Comparison of ENCODE assay signal across 1 cellular context in the genomic region with DNA sequence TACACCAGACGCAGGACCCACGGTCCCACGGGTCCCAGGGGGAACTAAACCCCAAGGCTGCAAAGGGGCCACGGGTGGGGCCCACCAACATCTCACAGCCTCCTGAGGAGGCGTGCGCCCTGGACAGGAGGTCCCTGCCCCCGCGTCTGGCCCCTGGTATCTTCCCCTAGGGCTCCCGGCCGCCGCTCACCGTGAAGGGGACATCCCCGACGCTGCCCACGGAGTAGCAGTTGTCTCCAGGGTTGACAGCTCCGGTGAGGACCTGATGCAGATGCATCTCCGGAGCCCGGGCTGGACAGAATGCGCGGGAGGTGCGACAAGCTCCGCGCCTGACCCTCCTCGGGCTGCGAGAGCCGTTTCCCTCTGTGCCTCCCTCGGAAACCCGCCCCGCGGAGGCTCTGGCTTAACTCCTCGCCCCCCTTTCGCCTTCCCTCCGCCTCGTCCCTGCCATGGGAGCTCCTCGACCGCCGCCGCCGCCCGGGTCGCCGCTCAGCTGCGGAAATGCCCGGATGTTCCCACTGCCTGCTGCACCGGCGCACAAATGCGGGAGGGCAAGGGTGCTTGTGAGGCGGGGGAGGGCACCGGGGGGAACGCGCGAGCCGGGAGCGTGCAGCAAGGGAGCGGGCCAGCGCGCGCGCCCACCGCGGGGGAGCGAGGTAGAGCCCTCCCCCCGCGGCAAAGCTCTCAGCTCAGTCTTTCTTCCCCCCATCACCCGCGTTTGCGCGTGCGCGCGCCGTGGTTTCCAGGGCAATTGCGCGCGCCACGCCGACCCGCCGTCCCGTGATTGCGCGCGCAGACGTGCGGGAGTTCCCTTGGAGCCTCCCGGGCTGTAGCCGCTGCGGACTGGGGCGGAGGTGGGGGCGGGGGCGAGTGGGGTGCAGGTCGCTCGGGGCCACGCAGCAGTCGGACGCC.
TF ChIP-seq lines count a peak whose summit lies in the region.

A gene with protein sequence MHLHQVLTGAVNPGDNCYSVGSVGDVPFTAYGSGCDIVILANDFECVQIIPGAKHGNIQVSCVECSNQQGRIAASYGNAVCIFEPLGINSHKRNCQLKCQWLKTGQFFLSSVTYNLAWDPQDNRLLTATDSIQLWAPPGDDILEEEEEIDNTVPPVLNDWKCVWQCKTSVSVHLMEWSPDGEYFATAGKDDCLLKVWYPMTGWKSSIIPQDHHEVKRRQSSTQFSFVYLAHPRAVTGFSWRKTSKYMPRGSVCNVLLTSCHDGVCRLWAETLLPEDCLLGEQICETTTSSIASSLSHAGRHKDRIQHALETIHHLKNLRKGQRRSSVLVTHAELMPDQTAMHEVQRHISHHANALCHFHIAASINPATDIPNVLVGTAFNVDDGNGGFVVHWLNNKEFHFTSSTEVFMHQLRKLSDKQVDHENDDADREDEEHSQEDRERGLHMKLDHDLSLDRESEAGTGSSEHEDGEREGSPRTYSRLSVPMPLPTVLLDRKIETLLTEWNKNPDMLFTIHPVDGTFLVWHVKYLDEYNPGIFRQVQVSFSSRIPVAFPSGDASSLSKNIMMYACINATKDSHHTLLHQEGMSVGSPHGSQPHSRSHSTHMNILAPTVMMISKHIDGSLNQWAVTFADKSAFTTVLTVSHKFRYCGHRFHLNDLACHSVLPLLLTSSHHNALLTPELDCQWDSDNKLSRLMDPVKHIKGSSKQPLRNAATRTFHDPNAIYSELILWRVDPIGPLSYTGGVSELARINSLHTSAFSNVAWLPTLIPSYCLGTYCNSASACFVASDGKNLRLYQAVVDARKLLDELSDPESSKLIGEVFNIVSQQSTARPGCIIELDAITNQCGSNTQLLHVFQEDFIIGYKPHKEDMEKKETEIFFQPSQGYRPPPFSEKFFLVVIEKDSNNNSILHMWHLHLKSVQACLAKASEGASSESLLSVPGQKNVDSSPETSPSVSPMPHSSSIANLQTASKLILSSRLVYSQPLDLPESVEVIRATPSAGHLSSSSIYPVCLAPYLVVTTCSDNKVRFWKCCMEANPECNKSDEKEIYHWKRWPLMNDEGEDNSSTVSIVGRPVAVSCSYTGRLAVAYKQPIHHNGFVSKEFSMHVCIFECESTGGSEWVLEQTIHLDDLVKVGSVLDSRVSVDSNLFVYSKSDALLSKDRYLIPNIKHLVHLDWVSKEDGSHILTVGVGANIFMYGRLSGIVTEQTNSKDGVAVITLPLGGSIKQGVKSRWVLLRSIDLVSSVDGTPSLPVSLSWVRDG (N-terminal part only) (minus strand): TSS at position 503 of the 912 bp plus-strand sequence. CDS start 226 bp downstream, at position 277.

TF ChIP-seq in HepG2, 621 proteins besides CTCF, POLR2A, EP300 and RAD21 (continued from another document and continues in another):
- TF ChIP-seq, protein P1, sequence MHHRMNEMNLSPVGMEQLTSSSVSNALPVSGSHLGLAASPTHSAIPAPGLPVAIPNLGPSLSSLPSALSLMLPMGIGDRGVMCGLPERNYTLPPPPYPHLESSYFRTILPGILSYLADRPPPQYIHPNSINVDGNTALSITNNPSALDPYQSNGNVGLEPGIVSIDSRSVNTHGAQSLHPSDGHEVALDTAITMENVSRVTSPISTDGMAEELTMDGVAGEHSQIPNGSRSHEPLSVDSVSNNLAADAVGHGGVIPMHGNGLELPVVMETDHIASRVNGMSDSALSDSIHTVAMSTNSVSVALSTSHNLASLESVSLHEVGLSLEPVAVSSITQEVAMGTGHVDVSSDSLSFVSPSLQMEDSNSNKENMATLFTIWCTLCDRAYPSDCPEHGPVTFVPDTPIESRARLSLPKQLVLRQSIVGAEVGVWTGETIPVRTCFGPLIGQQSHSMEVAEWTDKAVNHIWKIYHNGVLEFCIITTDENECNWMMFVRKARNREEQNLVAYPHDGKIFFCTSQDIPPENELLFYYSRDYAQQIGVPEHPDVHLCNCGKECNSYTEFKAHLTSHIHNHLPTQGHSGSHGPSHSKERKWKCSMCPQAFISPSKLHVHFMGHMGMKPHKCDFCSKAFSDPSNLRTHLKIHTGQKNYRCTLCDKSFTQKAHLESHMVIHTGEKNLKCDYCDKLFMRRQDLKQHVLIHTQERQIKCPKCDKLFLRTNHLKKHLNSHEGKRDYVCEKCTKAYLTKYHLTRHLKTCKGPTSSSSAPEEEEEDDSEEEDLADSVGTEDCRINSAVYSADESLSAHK (CRISPR knock-in tag; IDR thresholded peaks at IDR 0.05; ENCODE audit: borderline replicate concordance): no peak
- no peak for TF ChIP-seq KLF6 (CRISPR knock-in tag; IDR thresholded peaks at IDR 0.05)
- 0 out of 2 replicates have a peak, but pooled peaks have one; percentile 22 for TF ChIP-seq ZNF703 (CRISPR knock-in tag; IDR thresholded peaks at IDR 0.05; ENCODE audit: borderline replicate concordance)
- peak; percentile 46; the same call in 1 of the 2 replicates for TF ChIP-seq EEA1 (CRISPR knock-in tag; IDR thresholded peaks at IDR 0.05; ENCODE audit: borderline replicate concordance)
- TF ChIP-seq, protein P2, sequence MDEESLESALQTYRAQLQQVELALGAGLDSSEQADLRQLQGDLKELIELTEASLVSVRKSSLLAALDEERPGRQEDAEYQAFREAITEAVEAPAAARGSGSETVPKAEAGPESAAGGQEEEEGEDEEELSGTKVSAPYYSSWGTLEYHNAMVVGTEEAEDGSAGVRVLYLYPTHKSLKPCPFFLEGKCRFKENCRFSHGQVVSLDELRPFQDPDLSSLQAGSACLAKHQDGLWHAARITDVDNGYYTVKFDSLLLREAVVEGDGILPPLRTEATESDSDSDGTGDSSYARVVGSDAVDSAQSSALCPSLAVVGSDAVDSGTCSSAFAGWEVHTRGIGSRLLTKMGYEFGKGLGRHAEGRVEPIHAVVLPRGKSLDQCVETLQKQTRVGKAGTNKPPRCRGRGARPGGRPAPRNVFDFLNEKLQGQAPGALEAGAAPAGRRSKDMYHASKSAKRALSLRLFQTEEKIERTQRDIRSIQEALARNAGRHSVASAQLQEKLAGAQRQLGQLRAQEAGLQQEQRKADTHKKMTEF (CRISPR knock-in tag; IDR thresholded peaks at IDR 0.05): peak; percentile 63; the same call in 1 of the 2 replicates
- TF ChIP-seq PHF21A (CRISPR knock-in tag; IDR thresholded peaks at IDR 0.05): 0 out of 2 replicates have a peak, but pooled peaks have one; percentile 27
- no peak for TF ChIP-seq PAWR (CRISPR knock-in tag; IDR thresholded peaks at IDR 0.05; ENCODE audit: borderline replicate concordance)
- TF ChIP-seq, protein P3, sequence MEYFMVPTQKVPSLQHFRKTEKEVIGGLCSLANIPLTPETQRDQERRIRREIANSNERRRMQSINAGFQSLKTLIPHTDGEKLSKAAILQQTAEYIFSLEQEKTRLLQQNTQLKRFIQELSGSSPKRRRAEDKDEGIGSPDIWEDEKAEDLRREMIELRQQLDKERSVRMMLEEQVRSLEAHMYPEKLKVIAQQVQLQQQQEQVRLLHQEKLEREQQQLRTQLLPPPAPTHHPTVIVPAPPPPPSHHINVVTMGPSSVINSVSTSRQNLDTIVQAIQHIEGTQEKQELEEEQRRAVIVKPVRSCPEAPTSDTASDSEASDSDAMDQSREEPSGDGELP (IDR thresholded peaks at IDR 0.05; ENCODE audit: borderline replicate concordance, low read depth): peak; percentile 48; the same call in 1 of the 2 replicates
- TF ChIP-seq, protein P4, sequence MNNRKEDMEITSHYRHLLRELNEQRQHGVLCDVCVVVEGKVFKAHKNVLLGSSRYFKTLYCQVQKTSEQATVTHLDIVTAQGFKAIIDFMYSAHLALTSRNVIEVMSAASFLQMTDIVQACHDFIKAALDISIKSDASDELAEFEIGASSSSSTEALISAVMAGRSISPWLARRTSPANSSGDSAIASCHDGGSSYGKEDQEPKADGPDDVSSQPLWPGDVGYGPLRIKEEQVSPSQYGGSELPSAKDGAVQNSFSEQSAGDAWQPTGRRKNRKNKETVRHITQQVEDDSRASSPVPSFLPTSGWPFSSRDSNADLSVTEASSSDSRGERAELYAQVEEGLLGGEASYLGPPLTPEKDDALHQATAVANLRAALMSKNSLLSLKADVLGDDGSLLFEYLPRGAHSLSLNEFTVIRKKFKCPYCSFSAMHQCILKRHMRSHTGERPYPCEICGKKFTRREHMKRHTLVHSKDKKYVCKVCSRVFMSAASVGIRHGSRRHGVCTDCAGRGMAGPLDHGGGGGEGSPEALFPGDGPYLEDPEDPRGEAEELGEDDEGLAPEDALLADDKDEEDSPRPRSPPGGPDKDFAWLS (CRISPR knock-in tag; IDR thresholded peaks at IDR 0.05; ENCODE audit: borderline replicate concordance): peak; percentile 80; the same call in 1 of the 2 replicates
- peak; percentile 32; the same call in 1 of the 2 replicates for TF ChIP-seq BORCS8-MEF2B (CRISPR knock-in tag; IDR thresholded peaks at IDR 0.05)
- TF ChIP-seq, protein P5, sequence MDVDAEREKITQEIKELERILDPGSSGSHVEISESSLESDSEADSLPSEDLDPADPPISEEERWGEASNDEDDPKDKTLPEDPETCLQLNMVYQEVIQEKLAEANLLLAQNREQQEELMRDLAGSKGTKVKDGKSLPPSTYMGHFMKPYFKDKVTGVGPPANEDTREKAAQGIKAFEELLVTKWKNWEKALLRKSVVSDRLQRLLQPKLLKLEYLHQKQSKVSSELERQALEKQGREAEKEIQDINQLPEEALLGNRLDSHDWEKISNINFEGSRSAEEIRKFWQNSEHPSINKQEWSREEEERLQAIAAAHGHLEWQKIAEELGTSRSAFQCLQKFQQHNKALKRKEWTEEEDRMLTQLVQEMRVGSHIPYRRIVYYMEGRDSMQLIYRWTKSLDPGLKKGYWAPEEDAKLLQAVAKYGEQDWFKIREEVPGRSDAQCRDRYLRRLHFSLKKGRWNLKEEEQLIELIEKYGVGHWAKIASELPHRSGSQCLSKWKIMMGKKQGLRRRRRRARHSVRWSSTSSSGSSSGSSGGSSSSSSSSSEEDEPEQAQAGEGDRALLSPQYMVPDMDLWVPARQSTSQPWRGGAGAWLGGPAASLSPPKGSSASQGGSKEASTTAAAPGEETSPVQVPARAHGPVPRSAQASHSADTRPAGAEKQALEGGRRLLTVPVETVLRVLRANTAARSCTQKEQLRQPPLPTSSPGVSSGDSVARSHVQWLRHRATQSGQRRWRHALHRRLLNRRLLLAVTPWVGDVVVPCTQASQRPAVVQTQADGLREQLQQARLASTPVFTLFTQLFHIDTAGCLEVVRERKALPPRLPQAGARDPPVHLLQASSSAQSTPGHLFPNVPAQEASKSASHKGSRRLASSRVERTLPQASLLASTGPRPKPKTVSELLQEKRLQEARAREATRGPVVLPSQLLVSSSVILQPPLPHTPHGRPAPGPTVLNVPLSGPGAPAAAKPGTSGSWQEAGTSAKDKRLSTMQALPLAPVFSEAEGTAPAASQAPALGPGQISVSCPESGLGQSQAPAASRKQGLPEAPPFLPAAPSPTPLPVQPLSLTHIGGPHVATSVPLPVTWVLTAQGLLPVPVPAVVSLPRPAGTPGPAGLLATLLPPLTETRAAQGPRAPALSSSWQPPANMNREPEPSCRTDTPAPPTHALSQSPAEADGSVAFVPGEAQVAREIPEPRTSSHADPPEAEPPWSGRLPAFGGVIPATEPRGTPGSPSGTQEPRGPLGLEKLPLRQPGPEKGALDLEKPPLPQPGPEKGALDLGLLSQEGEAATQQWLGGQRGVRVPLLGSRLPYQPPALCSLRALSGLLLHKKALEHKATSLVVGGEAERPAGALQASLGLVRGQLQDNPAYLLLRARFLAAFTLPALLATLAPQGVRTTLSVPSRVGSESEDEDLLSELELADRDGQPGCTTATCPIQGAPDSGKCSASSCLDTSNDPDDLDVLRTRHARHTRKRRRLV (CRISPR knock-in tag; IDR thresholded peaks at IDR 0.05): no peak; the same call in 1 of the 2 replicates
- TF ChIP-seq EHMT2 (IDR thresholded peaks at IDR 0.05; ENCODE audit: borderline replicate concordance, low read depth, low read length): no peak
- peak; percentile 56 for TF ChIP-seq SALL1 (CRISPR knock-in tag; IDR thresholded peaks at IDR 0.05)
- TF ChIP-seq, protein P6, sequence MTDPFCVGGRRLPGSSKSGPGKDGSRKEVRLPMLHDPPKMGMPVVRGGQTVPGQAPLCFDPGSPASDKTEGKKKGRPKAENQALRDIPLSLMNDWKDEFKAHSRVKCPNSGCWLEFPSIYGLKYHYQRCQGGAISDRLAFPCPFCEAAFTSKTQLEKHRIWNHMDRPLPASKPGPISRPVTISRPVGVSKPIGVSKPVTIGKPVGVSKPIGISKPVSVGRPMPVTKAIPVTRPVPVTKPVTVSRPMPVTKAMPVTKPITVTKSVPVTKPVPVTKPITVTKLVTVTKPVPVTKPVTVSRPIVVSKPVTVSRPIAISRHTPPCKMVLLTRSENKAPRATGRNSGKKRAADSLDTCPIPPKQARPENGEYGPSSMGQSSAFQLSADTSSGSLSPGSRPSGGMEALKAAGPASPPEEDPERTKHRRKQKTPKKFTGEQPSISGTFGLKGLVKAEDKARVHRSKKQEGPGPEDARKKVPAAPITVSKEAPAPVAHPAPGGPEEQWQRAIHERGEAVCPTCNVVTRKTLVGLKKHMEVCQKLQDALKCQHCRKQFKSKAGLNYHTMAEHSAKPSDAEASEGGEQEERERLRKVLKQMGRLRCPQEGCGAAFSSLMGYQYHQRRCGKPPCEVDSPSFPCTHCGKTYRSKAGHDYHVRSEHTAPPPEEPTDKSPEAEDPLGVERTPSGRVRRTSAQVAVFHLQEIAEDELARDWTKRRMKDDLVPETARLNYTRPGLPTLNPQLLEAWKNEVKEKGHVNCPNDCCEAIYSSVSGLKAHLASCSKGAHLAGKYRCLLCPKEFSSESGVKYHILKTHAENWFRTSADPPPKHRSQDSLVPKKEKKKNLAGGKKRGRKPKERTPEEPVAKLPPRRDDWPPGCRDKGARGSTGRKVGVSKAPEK (CRISPR knock-in tag; IDR thresholded peaks at IDR 0.05; ENCODE audit: borderline replicate concordance): no peak
- TF ChIP-seq ZNF839 (CRISPR knock-in tag; IDR thresholded peaks at IDR 0.05; ENCODE audit: borderline replicate concordance): 0 out of 2 replicates have a peak, but pooled peaks have one; percentile 34
- no peak; the same call in 1 of the 2 replicates for TF ChIP-seq MYNN (CRISPR knock-in tag; IDR thresholded peaks at IDR 0.05; ENCODE audit: low read depth)
- TF ChIP-seq, protein P7, sequence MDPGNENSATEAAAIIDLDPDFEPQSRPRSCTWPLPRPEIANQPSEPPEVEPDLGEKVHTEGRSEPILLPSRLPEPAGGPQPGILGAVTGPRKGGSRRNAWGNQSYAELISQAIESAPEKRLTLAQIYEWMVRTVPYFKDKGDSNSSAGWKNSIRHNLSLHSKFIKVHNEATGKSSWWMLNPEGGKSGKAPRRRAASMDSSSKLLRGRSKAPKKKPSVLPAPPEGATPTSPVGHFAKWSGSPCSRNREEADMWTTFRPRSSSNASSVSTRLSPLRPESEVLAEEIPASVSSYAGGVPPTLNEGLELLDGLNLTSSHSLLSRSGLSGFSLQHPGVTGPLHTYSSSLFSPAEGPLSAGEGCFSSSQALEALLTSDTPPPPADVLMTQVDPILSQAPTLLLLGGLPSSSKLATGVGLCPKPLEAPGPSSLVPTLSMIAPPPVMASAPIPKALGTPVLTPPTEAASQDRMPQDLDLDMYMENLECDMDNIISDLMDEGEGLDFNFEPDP (CRISPR knock-in tag; conservative IDR thresholded peaks at IDR 0.05): no peak
- TF ChIP-seq ZNF441 (CRISPR knock-in tag; IDR thresholded peaks at IDR 0.05; ENCODE audit: borderline replicate concordance): 0 out of 2 replicates have a peak, but pooled peaks have one; percentile 55
- TF ChIP-seq POLR2G (IDR thresholded peaks at IDR 0.05; ENCODE audit: low read depth, low read length): peak; percentile 59
- no peak; the same call in 1 of the 2 replicates for TF ChIP-seq AHR (CRISPR knock-in tag; IDR thresholded peaks at IDR 0.05)
- TF ChIP-seq MTA1 (CRISPR knock-in tag; IDR thresholded peaks at IDR 0.05; ENCODE audit: borderline replicate concordance): peak; percentile 54; the same call in 1 of the 2 replicates
- TF ChIP-seq ASH2L (IDR thresholded peaks at IDR 0.05; ENCODE audit: insufficient read length, low read depth, low read length): peak; percentile 75
- TF ChIP-seq ZFYVE20 (CRISPR knock-in tag; IDR thresholded peaks at IDR 0.05; ENCODE audit: borderline replicate concordance, low read depth): no peak
- peak; percentile 87 for TF ChIP-seq KMT2B (CRISPR knock-in tag; IDR thresholded peaks at IDR 0.05)
- peak; percentile 33; the same call in 1 of the 2 replicates for TF ChIP-seq SAFB2 (CRISPR knock-in tag; IDR thresholded peaks at IDR 0.05; ENCODE audit: borderline replicate concordance, low read depth)
- TF ChIP-seq KLF9 (CRISPR knock-in tag; IDR thresholded peaks at IDR 0.05; ENCODE audit: low read depth): no peak
- peak; percentile 55 for TF ChIP-seq ZBTB7B (CRISPR knock-in tag; IDR thresholded peaks at IDR 0.05)
- no peak for TF ChIP-seq SMARCE1 (IDR thresholded peaks at IDR 0.05; ENCODE audit: borderline replicate concordance)
